29 cellular contexts compared by ENCODE assay signal in the genomic region with DNA sequence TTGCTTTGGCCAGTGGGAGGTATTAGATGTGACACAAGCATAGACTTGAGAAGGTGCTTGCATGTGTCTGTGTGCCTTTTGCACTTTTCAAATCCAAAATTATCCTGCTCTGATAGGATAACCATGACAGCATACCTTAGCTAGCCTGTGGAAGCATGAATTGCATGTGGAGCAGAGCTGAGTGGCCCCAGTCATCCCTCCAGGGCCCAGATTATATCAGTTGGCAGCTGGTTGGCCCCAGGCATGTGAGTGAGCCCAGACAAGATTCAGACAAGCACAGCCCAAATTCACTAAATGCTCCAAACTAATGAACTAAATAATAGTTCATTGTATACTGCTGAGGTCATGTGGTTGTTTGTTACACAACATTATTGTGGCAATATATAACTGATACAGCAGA. TPM values are rescaled to one million over a fixed set of nuclear protein-coding genes. Genes with fewer than 3 reads are reported as not detected.
"Had no signal": no experiment of that assay in that cellular context is flagged by ENCODE, and none has a peak within 500 bp of the region (broad histone marks: within the 10 kb centered on the region; RNA-seq: fewer than 3 reads in every experiment).

No MANE protein-coding gene starts in this region.

- DNase-seq: dermis blood vessel endothelial cell; effector memory CD4-positive, alpha-beta T cell; gastrocnemius medialis; head of caudate nucleus; left cardiac atrium; left lung; mesendoderm; midbrain; naive thymus-derived CD4-positive, alpha-beta T cell; stimulated activated CD4-positive, alpha-beta T cell treated with anti-CD3 and anti-CD28 coated beads, Interleukin-12 subunit alpha, Interleukin-12 subunit beta, amount 100 ng/mL, for 4 hours; stimulated activated CD4-positive, alpha-beta T cell treated with anti-CD3 and anti-CD28 coated beads, Interleukin-1b, Interleukin-23, amount 100 ng/mL, for 48 hours; stimulated activated CD4-positive, alpha-beta T cell treated with anti-CD3 and anti-CD28 coated beads, Interleukin-4, amount 100 ng/mL, for 1 hour; stimulated activated CD8-positive, alpha-beta memory T cell treated with anti-CD3 and anti-CD28 coated beads, Interleukin-4, amount 100 ng/mL, for 48 hours; stimulated activated naive CD4-positive, alpha-beta T cell; stimulated activated naive CD8-positive, alpha-beta T cell treated with anti-CD3 and anti-CD28 coated beads, Interleukin-15, amount 100 ng/mL, for 72 hours; transverse colon had no signal

- H3K4me3 ChIP-seq: coronary artery, esophagus muscularis mucosa, gastrocnemius medialis, left lung, neural progenitor cell, smooth muscle cell, suprapubic skin, transverse colon, vagina had no signal

- ATAC-seq: gastrocnemius medialis; left cardiac atrium; left lung; naive thymus-derived CD4-positive, alpha-beta T cell; sciatic nerve; stimulated activated naive CD8-positive, alpha-beta T cell treated with anti-CD3 and anti-CD28 coated beads, Interleukin-15, amount 100 ng/mL, for 72 hours had no signal

- H3K36me3 ChIP-seq: esophagus muscularis mucosa, gastrocnemius medialis, left lung, neural progenitor cell, suprapubic skin, transverse colon, vagina had no signal

- H3K27ac ChIP-seq: coronary artery, esophagus muscularis mucosa, gastrocnemius medialis, left lung, neural progenitor cell, parathyroid adenoma, suprapubic skin, transverse colon, vagina had no signal

- H3K9ac ChIP-seq: neural progenitor cell, parathyroid adenoma had no signal

- H3K4me1 ChIP-seq: esophagus muscularis mucosa, gastrocnemius medialis, left lung, neural progenitor cell, parathyroid adenoma, suprapubic skin, transverse colon, vagina had no signal

- H2AFZ ChIP-seq: neural progenitor cell, parathyroid adenoma had no signal

- H3K27me3 ChIP-seq: esophagus muscularis mucosa, gastrocnemius medialis, left lung, neural progenitor cell, suprapubic skin, transverse colon, vagina had no signal

- H3K9me3 ChIP-seq: esophagus muscularis mucosa, gastrocnemius medialis, left lung, suprapubic skin, transverse colon, vagina had no signal

- H3K79me2 ChIP-seq: parathyroid adenoma had no signal

- H3K4me2 ChIP-seq: neural progenitor cell, smooth muscle cell had no signal

RNA-seq across cellular contexts. Expression of a gene that starts 18.8 kb away (rescaled TPM):
- total RNA-seq: dermis blood vessel endothelial cell, endothelial cell of umbilical vein, epithelial cell of proximal tubule, glomerular endothelial cell, kidney epithelial cell, lung microvascular endothelial cell had no signal
- polyA plus RNA-seq: endothelial cell of umbilical vein; naive thymus-derived CD4-positive, alpha-beta T cell had no signal
